ENCODE assay signal across 2 cellular contexts in genomic region chrX:52171055-52171454, GRCh38. TPM values are rescaled to one million over a fixed set of nuclear protein-coding genes. Genes with fewer than 3 reads are reported as not detected.
"Had no signal": no experiment of that assay in that cellular context is flagged by ENCODE, and none has a peak within 500 bp of the region (broad histone marks: within the 10 kb centered on the region; RNA-seq: fewer than 3 reads in every experiment).

No MANE protein-coding gene starts in this region.

RNA-seq across cellular contexts. Expression of gene MAGED4, which starts 13.6 kb away (rescaled TPM):
- total RNA-seq: activated T-helper 1 cell treated with anti-CD3 and anti-CD28 coated beads, Interleukin-12 subunit alpha, Interleukin-12 subunit beta, Interleukin-2, Interleukin-4 antibody, amounts not matched to agents 30 ng/mL and 10 ng/mL and 1 ng/mL, durations not matched to agents 14 hours and 24 hours and 36 hours; activated T-helper 2 cell treated with anti-CD3 and anti-CD28 coated beads, Interferon-gamma antibody, Interleukin-2, Interleukin-4, amounts not matched to agents 10 μg/mL and 5 μg/mL and 100 μg/mL, durations not matched to agents 14 hours and 24 hours and 36 hours had no signal
